Comparison of ENCODE assay signal across 25 cellular contexts in genomic region chr18:9817286-9817685, GRCh38.
"Had no signal": no experiment of that assay in that cellular context is flagged by ENCODE, and none has a peak within 500 bp of the region (broad histone marks: within the 10 kb centered on the region; RNA-seq: fewer than 3 reads in every experiment).

No MANE protein-coding gene starts in this region.

- H3K9me3 Mint-ChIP-seq: T-helper 1 cell treated with Interleukin-12 subunit alpha and Interleukin-12 subunit beta and Interleukin-4 antibody, amounts not matched to agents 30 μg/mL and 1 μg/mL, for 36 hours had no signal

- H3K27ac Mint-ChIP-seq: activated CD8-positive, alpha-beta T cell treated with anti-CD3 and anti-CD28 coated beads, Interleukin-2, amount 10 ng/mL, durations not matched to agents 7 days and 5 days; activated naive CD4-positive, alpha-beta T cell treated with anti-CD3 and anti-CD28 coated beads, Interleukin-2, amount 50 U/mL, for 24 hours; T-helper 1 cell treated with Interleukin-12 subunit alpha and Interleukin-12 subunit beta and Interleukin-4 antibody, amounts not matched to agents 30 μg/mL and 1 μg/mL, for 36 hours; WTC11 had no signal

- H3K4me3 Mint-ChIP-seq: activated CD8-positive, alpha-beta T cell treated with anti-CD3 and anti-CD28 coated beads, Interleukin-2, amount 10 ng/mL, durations not matched to agents 7 days and 5 days; activated naive CD4-positive, alpha-beta T cell treated with anti-CD3 and anti-CD28 coated beads, Interleukin-2, amount 50 U/mL, for 24 hours; T-helper 1 cell treated with Interleukin-12 subunit alpha and Interleukin-12 subunit beta and Interleukin-4 antibody, amounts not matched to agents 30 μg/mL and 1 μg/mL, for 36 hours; WTC11 had no signal

- DNase-seq: activated CD4-positive, alpha-beta T cell treated with anti-CD3 and anti-CD28 coated beads for 48 hours; activated CD4-positive, alpha-beta T cell treated with anti-CD3 and anti-CD28 coated beads, Interleukin-2, amount 50 U/mL, for 4 hours; activated CD4-positive, CD25-positive, alpha-beta regulatory T cell treated with anti-CD3 and anti-CD28 coated beads, Interleukin-2, amount 50 U/mL, for 72 hours; activated CD8-positive, alpha-beta memory T cell treated with anti-CD3 and anti-CD28 coated beads, Interleukin-2, amount 50 U/mL, for 48 hours; activated CD8-positive, alpha-beta T cell treated with anti-CD3 and anti-CD28 coated beads, Interleukin-2, amount 10 ng/mL, durations not matched to agents 7 days and 5 days; activated T-cell treated with anti-CD3 and anti-CD28 coated beads, Interleukin-2, amount 50 U/mL, for 1 hour; aorta; MG63; NCI-H1105; NCI-H1436; NCI-H1694 treated with DMSO at 0.1 percent for 48 hours; NCI-H2029 treated with DMSO at 0.1 percent for 48 hours; NCI-H345; NCI-H510A; NCI-H526 treated with DMSO at 0.1 percent for 48 hours; NCI-H82; NK-92 treated with Interleukin-12 subunit alpha and Interleukin-12 subunit beta, amount 100 ng/mL, for 24 hours; OCI-M1; RPMI8226; SHP77 had no signal

- H3K4me1 Mint-ChIP-seq: activated naive CD4-positive, alpha-beta T cell treated with anti-CD3 and anti-CD28 coated beads, Interleukin-2, amount 50 U/mL, for 24 hours had no signal

- H3K9me3 ChIP-seq: MG63, SJSA1 had no signal

- H3K4me3 ChIP-seq: MG63, SJSA1 had no signal

- H3K27ac ChIP-seq: SJSA1 had no signal

- H3K27me3 ChIP-seq: MG63, SJSA1 had no signal

- ATAC-seq: activated CD8-positive, alpha-beta T cell treated with anti-CD3 and anti-CD28 coated beads, Interleukin-2, amount 10 ng/mL, durations not matched to agents 7 days and 5 days; Panc1; WTC11 had no signal
